29 cellular contexts compared by ENCODE assay signal in genomic region chr20:18902181-18902725, GRCh38.
"Had no signal": no experiment of that assay in that cellular context is flagged by ENCODE, and none has a peak within 500 bp of the region (broad histone marks: within the 10 kb centered on the region; RNA-seq: fewer than 3 reads in every experiment).

No MANE protein-coding gene starts in this region.

- H3K9me3 Mint-ChIP-seq: activated naive CD8-positive, alpha-beta T cell treated with anti-CD3 and anti-CD28 coated beads for 36 hours; natural killer cell treated with Interleukin-12 subunit alpha and Interleukin-12 subunit beta and Interleukin-15 and Interleukin-18, amount 100 ng/mL, for 72 hours had no signal

- H3K4me3 ChIP-seq: adrenal gland, ascending aorta, gastrocnemius medialis, hepatocyte, mucosa of descending colon, ovary, right lobe of liver, testis, transverse colon, uterus had no signal

- H3K27ac Mint-ChIP-seq: activated naive CD8-positive, alpha-beta T cell treated with anti-CD3 and anti-CD28 coated beads for 36 hours; brain; endodermal cell; natural killer cell treated with Interleukin-12 subunit alpha and Interleukin-12 subunit beta and Interleukin-15 and Interleukin-18, amount 100 ng/mL, for 72 hours; progenitor cell of endocrine pancreas had no signal

- H3K4me1 Mint-ChIP-seq: activated naive CD8-positive, alpha-beta T cell treated with anti-CD3 and anti-CD28 coated beads for 36 hours; brain had no signal

- H3K27me3 ChIP-seq: adrenal gland, ascending aorta, gastrocnemius medialis, hepatocyte, ovary, right lobe of liver, testis, transverse colon, uterus had no signal

- H3K27ac ChIP-seq: adrenal gland, ascending aorta, epithelial cell of prostate, gastrocnemius medialis, hepatocyte, ovary, right lobe of liver, testis, transverse colon had no signal

- DNase-seq: activated CD4-positive, alpha-beta T cell treated with anti-CD3 and anti-CD28 coated beads for 4 hours; activated CD4-positive, alpha-beta T cell treated with anti-CD3 and anti-CD28 coated beads, Interleukin-2, amount 50 U/mL, for 48 hours; activated CD4-positive, CD25-positive, alpha-beta regulatory T cell; activated CD8-positive, alpha-beta memory T cell treated with anti-CD3 and anti-CD28 coated beads for 24 hours; activated effector memory CD4-positive, alpha-beta T cell treated with Interleukin-2 at 50 U/mL for 16 hours; activated naive CD4-positive, alpha-beta T cell treated with Interleukin-2 at 50 U/mL for 16 hours; activated naive CD8-positive, alpha-beta T cell treated with anti-CD3 and anti-CD28 coated beads for 36 hours; adrenal gland; caudate nucleus; endodermal cell; gastrocnemius medialis; glutamatergic neuron; islet precursor cell; left cardiac atrium; left ventricle myocardium superior; mucosa of descending colon; ovary; right lobe of liver; stimulated activated CD4-positive, alpha-beta T cell treated with anti-CD3 and anti-CD28 coated beads, Interleukin-2, amount 100 ng/mL, for 48 hours; stimulated activated naive CD4-positive, alpha-beta T cell treated with Interleukin-2 at 50 U/mL for 16 hours; testis; transverse colon had no signal

- ATAC-seq: gastrocnemius medialis; left cardiac atrium; left ventricle myocardium superior; mucosa of descending colon; natural killer cell treated with Interleukin-12 subunit alpha and Interleukin-12 subunit beta and Interleukin-15 and Interleukin-18, amount 100 ng/mL, for 72 hours; right lobe of liver had no signal

- H3K36me3 Mint-ChIP-seq: activated naive CD8-positive, alpha-beta T cell treated with anti-CD3 and anti-CD28 coated beads for 36 hours; brain; natural killer cell treated with Interleukin-12 subunit alpha and Interleukin-12 subunit beta and Interleukin-15 and Interleukin-18, amount 100 ng/mL, for 72 hours had no signal

- H3K4me2 ChIP-seq: hepatocyte had no signal

- H3K4me3 Mint-ChIP-seq: activated naive CD8-positive, alpha-beta T cell treated with anti-CD3 and anti-CD28 coated beads for 36 hours; brain; endodermal cell; natural killer cell treated with Interleukin-12 subunit alpha and Interleukin-12 subunit beta and Interleukin-15 and Interleukin-18, amount 100 ng/mL, for 72 hours had no signal

- H2AFZ ChIP-seq: hepatocyte had no signal

- H3K9me3 ChIP-seq: adrenal gland, ascending aorta, gastrocnemius medialis, mucosa of descending colon, ovary, right lobe of liver, testis, transverse colon, uterus had no signal

- H3K4me1 ChIP-seq: adrenal gland, ascending aorta, gastrocnemius medialis, right lobe of liver, testis, transverse colon had no signal

- H3K79me2 ChIP-seq: hepatocyte had no signal

- H3K36me3 ChIP-seq: adrenal gland, ascending aorta, gastrocnemius medialis, ovary, right lobe of liver, transverse colon, uterus had no signal
